In the genomic region with DNA sequence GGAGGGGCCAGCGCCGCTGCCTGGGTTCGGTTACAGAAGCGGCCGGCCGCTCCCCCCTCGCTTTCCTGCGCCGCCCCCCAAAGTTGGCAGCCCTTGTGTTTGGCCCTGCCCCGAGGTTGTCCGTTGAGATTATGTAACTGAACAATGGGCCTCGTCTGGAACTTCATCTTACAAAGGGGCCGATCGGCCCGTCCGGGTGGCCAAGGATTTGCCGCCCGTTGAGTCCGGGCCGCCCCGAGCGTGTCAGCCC, we compare ENCODE assay signal across 8 cellular contexts. TPM values are rescaled to one million over a fixed set of nuclear protein-coding genes. Genes with fewer than 3 reads are reported as not detected.
A peak's percentile ranks its signal among the peaks of the same experiment; 100 is the strongest.
DNase-seq lines count a peak whose midpoint lies in the region; ATAC-seq and TF ChIP-seq lines count a peak whose summit lies in the region.

No MANE protein-coding gene starts in this region.

- TF ChIP-seq CTCF in right atrium auricular region (IDR thresholded peaks at IDR 0.05): no peak

- peaks cover 2% of the 10 kb centered on the region for H3K27me3 Mint-ChIP-seq in activated T-helper 2 cell treated with anti-CD3 and anti-CD28 coated beads, Interferon-gamma antibody, Interleukin-2, Interleukin-4, amounts not matched to agents 10 μg/mL and 5 μg/mL and 100 μg/mL, durations not matched to agents 14 hours and 24 hours and 36 hours (ENCODE audit: low read depth)

- intact Hi-C loops in activated T-helper 2 cell treated with anti-CD3 and anti-CD28 coated beads, Interferon-gamma antibody, Interleukin-2, Interleukin-4, amounts not matched to agents 10 μg/mL and 5 μg/mL and 100 μg/mL, durations not matched to agents 14 hours and 24 hours and 36 hours (cut with micrococcal nuclease): loop anchor here (5.0 to 10.0 kb wide), 3 partner anchors 180 to 890 kb away; a partner anchor contains a TSS

- H3K36me3 Mint-ChIP-seq in activated T-helper 2 cell treated with anti-CD3 and anti-CD28 coated beads, Interferon-gamma antibody, Interleukin-2, Interleukin-4, amounts not matched to agents 10 μg/mL and 5 μg/mL and 100 μg/mL, durations not matched to agents 14 hours and 24 hours and 36 hours (ENCODE audit: low read depth): peaks cover 46% of the 10 kb centered on the region

- H3K27ac Mint-ChIP-seq in activated T-helper 2 cell treated with anti-CD3 and anti-CD28 coated beads, Interferon-gamma antibody, Interleukin-2, Interleukin-4, amounts not matched to agents 10 μg/mL and 5 μg/mL and 100 μg/mL, durations not matched to agents 14 hours and 24 hours and 36 hours: peak overlapping the region; percentile 69

- peak; percentile 16 for DNase-seq in activated T-cell treated with anti-CD3 and anti-CD28 coated beads for 48 hours (ENCODE audit: low read depth)
- DNase-seq in activated T-cell treated with anti-CD3 and anti-CD28 coated beads for 4 hours: no peak
- DNase-seq in activated T-helper 2 cell treated with anti-CD3 and anti-CD28 coated beads, Interferon-gamma antibody, Interleukin-2, Interleukin-4, amounts not matched to agents 10 μg/mL and 5 μg/mL and 100 μg/mL, durations not matched to agents 14 hours and 24 hours and 36 hours (ENCODE audit: low spot score): no peak
- no peak for DNase-seq in right atrium auricular region (ENCODE audit: low spot score)
- DNase-seq in NCI-H1694 (lab: John Stamatoyannopoulos, UW): no peak
- DNase-seq in NCI-H2227 (lab: John Stamatoyannopoulos, UW; ENCODE audit: unreplicated experiment): no peak

- H3K4me1 Mint-ChIP-seq in activated T-helper 2 cell treated with anti-CD3 and anti-CD28 coated beads, Interferon-gamma antibody, Interleukin-2, Interleukin-4, amounts not matched to agents 10 μg/mL and 5 μg/mL and 100 μg/mL, durations not matched to agents 14 hours and 24 hours and 36 hours (ENCODE audit: low read depth): peaks cover 36% of the 10 kb centered on the region

- no peaks in the 10 kb centered on the region for H3K27me3 ChIP-seq in right atrium auricular region

- H3K4me1 ChIP-seq in right atrium auricular region: peaks cover 0 to 19% of the 10 kb centered on the region in 2 donors

- ATAC-seq in GM19023 (IDR thresholded peaks at IDR 0.05; ENCODE audit: unreplicated experiment): no peak

- peaks cover 15% of the 10 kb centered on the region for H3K36me3 ChIP-seq in right atrium auricular region

- H3K9me3 ChIP-seq in right atrium auricular region: no peaks in the 10 kb centered on the region

- no peaks in the 10 kb centered on the region for H3K9me3 Mint-ChIP-seq in activated T-helper 2 cell treated with anti-CD3 and anti-CD28 coated beads, Interferon-gamma antibody, Interleukin-2, Interleukin-4, amounts not matched to agents 10 μg/mL and 5 μg/mL and 100 μg/mL, durations not matched to agents 14 hours and 24 hours and 36 hours

- H3K4me3 Mint-ChIP-seq in activated T-helper 2 cell treated with anti-CD3 and anti-CD28 coated beads, Interferon-gamma antibody, Interleukin-2, Interleukin-4, amounts not matched to agents 10 μg/mL and 5 μg/mL and 100 μg/mL, durations not matched to agents 14 hours and 24 hours and 36 hours (ENCODE audit: low read depth): peak overlapping the region; percentile 91

- H3K27ac ChIP-seq in right atrium auricular region: peak overlapping the region; percentile 98 to 99
- H3K27ac ChIP-seq in skin epidermis: peak overlapping the region; percentile 56 to 99 (median 89)

- H3K4me3 ChIP-seq in right atrium auricular region (peak overlapping the region; percentile 72 to 75), skin epidermis (peak overlapping the region; percentile 59 to 91 (median 73))

RNA-seq across cellular contexts. Expression of a gene that starts 1.0 kb away (rescaled TPM):
- 48.6 and 49.6 TPM in 2 replicates for total RNA-seq in activated T-helper 2 cell treated with anti-CD3 and anti-CD28 coated beads, Interferon-gamma antibody, Interleukin-2, Interleukin-4, amounts not matched to agents 10 μg/mL and 5 μg/mL and 100 μg/mL, durations not matched to agents 14 hours and 24 hours and 36 hours
- 100 to 1,000 TPM in 1 of 2 donors, 10 to 100 TPM in 1; 52.0 to 103 TPM for total RNA-seq in right atrium auricular region
